In genomic region chr22:49291169-49291568, GRCh38 we compare ENCODE assay signal across 17 cellular contexts.
"Had no signal": no experiment of that assay in that cellular context is flagged by ENCODE, and none has a peak within 500 bp of the region (broad histone marks: within the 10 kb centered on the region; RNA-seq: fewer than 3 reads in every experiment).

No MANE protein-coding gene starts in this region.

- H3K27ac ChIP-seq: ascending aorta, upper lobe of left lung had no signal

- H3K36me3 ChIP-seq: ascending aorta, upper lobe of left lung had no signal

- DNase-seq: activated CD4-positive, alpha-beta T cell treated with anti-CD3 and anti-CD28 coated beads for 48 hours; activated CD8-positive, alpha-beta T cell treated with anti-CD3 and anti-CD28 coated beads for 36 hours; activated gamma-delta T cell; activated T-cell treated with anti-CD3 and anti-CD28 coated beads, Interleukin-2, amount 50 U/mL, for 48 hours; cortex of kidney; effector CD4-positive, alpha-beta T cell; immature natural killer cell; mesendoderm; retina; stimulated activated CD4-positive, alpha-beta T cell treated with anti-CD3 and anti-CD28 coated beads, Interleukin-2, amount 100 ng/mL, for 24 hours; stimulated activated naive CD4-positive, alpha-beta T cell treated with Interleukin-2 at 50 U/mL for 16 hours; SW 1271; T-helper 2 cell had no signal

- FAIRE-seq: endothelial cell of umbilical vein had no signal

- ATAC-seq: activated CD8-positive, alpha-beta T cell treated with anti-CD3 and anti-CD28 coated beads for 36 hours; naive thymus-derived CD8-positive, alpha-beta T cell had no signal

- H3K9me3 ChIP-seq: ascending aorta had no signal

- H3K27me3 ChIP-seq: ascending aorta, upper lobe of left lung had no signal

- H3K4me1 ChIP-seq: ascending aorta, upper lobe of left lung had no signal

- H3K4me3 ChIP-seq: ascending aorta, upper lobe of left lung had no signal
